ENCODE assay signal across 1 cellular context in genomic region chr15:65970937-65971740, GRCh38.
TF ChIP-seq lines count a peak whose summit lies in the region.

No MANE protein-coding gene starts in this region.

TF ChIP-seq in SK-N-SH, 30 proteins besides CTCF, POLR2A, EP300 and RAD21 (continued from another document):
- no peak for TF ChIP-seq IRF3 (IDR thresholded peaks at IDR 0.05; ENCODE audit: low read depth, low read length)
- no peak for TF ChIP-seq FOXJ3 (CRISPR knock-in tag; IDR thresholded peaks at IDR 0.05)
- TF ChIP-seq, protein P1, sequence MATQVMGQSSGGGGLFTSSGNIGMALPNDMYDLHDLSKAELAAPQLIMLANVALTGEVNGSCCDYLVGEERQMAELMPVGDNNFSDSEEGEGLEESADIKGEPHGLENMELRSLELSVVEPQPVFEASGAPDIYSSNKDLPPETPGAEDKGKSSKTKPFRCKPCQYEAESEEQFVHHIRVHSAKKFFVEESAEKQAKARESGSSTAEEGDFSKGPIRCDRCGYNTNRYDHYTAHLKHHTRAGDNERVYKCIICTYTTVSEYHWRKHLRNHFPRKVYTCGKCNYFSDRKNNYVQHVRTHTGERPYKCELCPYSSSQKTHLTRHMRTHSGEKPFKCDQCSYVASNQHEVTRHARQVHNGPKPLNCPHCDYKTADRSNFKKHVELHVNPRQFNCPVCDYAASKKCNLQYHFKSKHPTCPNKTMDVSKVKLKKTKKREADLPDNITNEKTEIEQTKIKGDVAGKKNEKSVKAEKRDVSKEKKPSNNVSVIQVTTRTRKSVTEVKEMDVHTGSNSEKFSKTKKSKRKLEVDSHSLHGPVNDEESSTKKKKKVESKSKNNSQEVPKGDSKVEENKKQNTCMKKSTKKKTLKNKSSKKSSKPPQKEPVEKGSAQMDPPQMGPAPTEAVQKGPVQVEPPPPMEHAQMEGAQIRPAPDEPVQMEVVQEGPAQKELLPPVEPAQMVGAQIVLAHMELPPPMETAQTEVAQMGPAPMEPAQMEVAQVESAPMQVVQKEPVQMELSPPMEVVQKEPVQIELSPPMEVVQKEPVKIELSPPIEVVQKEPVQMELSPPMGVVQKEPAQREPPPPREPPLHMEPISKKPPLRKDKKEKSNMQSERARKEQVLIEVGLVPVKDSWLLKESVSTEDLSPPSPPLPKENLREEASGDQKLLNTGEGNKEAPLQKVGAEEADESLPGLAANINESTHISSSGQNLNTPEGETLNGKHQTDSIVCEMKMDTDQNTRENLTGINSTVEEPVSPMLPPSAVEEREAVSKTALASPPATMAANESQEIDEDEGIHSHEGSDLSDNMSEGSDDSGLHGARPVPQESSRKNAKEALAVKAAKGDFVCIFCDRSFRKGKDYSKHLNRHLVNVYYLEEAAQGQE (IDR thresholded peaks at IDR 0.05; ENCODE audit: low read depth, low read length): no peak
- no peak for TF ChIP-seq FOXM1 (IDR thresholded peaks at IDR 0.05; ENCODE audit: low read depth)
- no peak for TF ChIP-seq SMC3 (IDR thresholded peaks at IDR 0.05; ENCODE audit: low read depth, low read length)
- TF ChIP-seq SIN3A (IDR thresholded peaks at IDR 0.05; ENCODE audit: borderline replicate concordance, low read depth, low read length): no peak
- TF ChIP-seq NFIC (IDR thresholded peaks at IDR 0.05; ENCODE audit: borderline replicate concordance): no peak
- no peak for TF ChIP-seq TCF12 (IDR thresholded peaks at IDR 0.05)
- no peak for TF ChIP-seq USF2 (IDR thresholded peaks at IDR 0.05; ENCODE audit: borderline replicate concordance, low read depth, low read length)
- no peak for TF ChIP-seq NRF1 (IDR thresholded peaks at IDR 0.05; ENCODE audit: low read depth, low read length)
- no peak for TF ChIP-seq EZH2phosphoT487 (IDR thresholded peaks at IDR 0.05; ENCODE audit: borderline replicate concordance, low read depth)
- no peak for TF ChIP-seq ELF1 (IDR thresholded peaks at IDR 0.05)
- TF ChIP-seq, protein P2, sequence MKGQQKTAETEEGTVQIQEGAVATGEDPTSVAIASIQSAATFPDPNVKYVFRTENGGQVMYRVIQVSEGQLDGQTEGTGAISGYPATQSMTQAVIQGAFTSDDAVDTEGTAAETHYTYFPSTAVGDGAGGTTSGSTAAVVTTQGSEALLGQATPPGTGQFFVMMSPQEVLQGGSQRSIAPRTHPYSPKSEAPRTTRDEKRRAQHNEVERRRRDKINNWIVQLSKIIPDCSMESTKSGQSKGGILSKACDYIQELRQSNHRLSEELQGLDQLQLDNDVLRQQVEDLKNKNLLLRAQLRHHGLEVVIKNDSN (IDR thresholded peaks at IDR 0.05; ENCODE audit: borderline replicate concordance, low read depth): no peak
TF ChIP-seq in SK-N-SH: peak in this region for 0.
